Comparison of ENCODE assay signal across 23 cellular contexts in the genomic region with DNA sequence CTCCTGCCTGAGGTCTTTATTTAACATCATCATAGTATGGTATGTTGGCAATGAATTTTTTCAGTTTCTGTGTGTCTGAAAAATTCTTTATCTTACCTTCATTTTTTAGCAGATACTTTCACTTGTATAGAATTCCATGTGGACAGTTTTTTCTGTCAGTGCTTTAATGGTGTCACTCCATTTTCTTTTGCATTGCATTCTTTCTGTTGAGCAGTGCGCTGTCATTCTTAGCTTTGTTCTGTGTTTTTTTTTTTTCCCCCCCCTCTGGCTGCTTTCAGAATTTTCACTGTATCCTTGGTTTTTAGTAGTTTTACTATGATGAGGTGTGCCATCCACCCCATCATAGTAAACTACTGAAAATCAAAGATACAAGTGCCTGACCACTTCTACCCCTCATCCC.
"Had no signal": no experiment of that assay in that cellular context is flagged by ENCODE, and none has a peak within 500 bp of the region (broad histone marks: within the 10 kb centered on the region; RNA-seq: fewer than 3 reads in every experiment).

No MANE protein-coding gene starts in this region.

- H3K27me3 ChIP-seq: esophagus muscularis mucosa, gastrocnemius medialis, heart right ventricle, left lung had no signal

- H3K4me3 Mint-ChIP-seq: mesothelial cell of epicardium, naive B cell had no signal

- DNase-seq: dermis blood vessel endothelial cell; dorsolateral prefrontal cortex; effector CD4-positive, alpha-beta T cell; effector memory CD4-positive, alpha-beta T cell; foreskin keratinocyte; gastrocnemius medialis; glutamatergic neuron; head of caudate nucleus; heart right ventricle; hippocampal formation; left cardiac atrium; left lung; left ventricle myocardium superior; lower lobe of right lung; mesenchymal stem cell; mucosa of descending colon; naive B cell had no signal

- H3K4me1 ChIP-seq: foreskin keratinocyte, gastrocnemius medialis had no signal

- FAIRE-seq: colon, endothelial cell of umbilical vein, keratinocyte had no signal

- H3K36me3 Mint-ChIP-seq: naive B cell had no signal

- H3K27ac Mint-ChIP-seq: mesothelial cell of epicardium, naive B cell had no signal

- H3K27ac ChIP-seq: coronary artery, dorsolateral prefrontal cortex, esophagus muscularis mucosa, foreskin keratinocyte, gastrocnemius medialis, heart right ventricle, left lung, lower lobe of right lung had no signal

- ATAC-seq: foreskin keratinocyte, gastrocnemius medialis, heart right ventricle, left cardiac atrium, left lung, left ventricle myocardium superior, lower lobe of right lung, mucosa of descending colon had no signal

- H3K9me3 ChIP-seq: left lung, lower lobe of right lung, mucosa of descending colon had no signal

- H3K4me1 Mint-ChIP-seq: naive B cell had no signal

- H3K36me3 ChIP-seq: esophagus muscularis mucosa, gastrocnemius medialis, heart right ventricle, left lung, lower lobe of right lung had no signal

- H3K4me3 ChIP-seq: coronary artery, dorsolateral prefrontal cortex, esophagus muscularis mucosa, gastrocnemius medialis, heart right ventricle, left lung, lower lobe of right lung, mucosa of descending colon had no signal
